ENCODE assay signal across 20 cellular contexts in the genomic region with DNA sequence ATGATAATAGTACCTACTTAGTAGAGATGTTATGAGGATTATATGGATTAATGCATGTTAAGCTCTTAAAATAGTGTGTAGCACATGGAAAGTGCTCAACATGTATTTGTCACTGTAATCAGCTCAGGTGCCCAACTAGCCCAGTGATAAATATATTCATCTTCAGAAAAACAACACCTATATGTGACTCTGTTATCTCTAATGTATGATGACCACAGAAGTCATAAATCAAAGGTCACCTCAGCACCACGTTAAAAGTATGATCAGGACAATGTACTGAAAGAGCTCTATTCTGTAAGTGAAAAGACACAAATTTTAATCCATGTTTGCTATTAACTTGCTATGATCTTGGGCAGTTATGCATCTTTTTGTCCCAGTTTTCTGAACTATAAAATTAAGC. TPM values are rescaled to one million over a fixed set of nuclear protein-coding genes. Genes with fewer than 3 reads are reported as not detected.
DNase-seq lines count a peak whose midpoint lies in the region; ATAC-seq, FAIRE-seq and TF ChIP-seq lines count a peak whose summit lies in the region.
"Had no signal": no experiment of that assay in that cellular context is flagged by ENCODE, and none has a peak within 500 bp of the region (broad histone marks: within the 10 kb centered on the region; RNA-seq: fewer than 3 reads in every experiment).

No MANE protein-coding gene starts in this region.

- H3K4me3 Mint-ChIP-seq in MCF 10A (ENCODE audit: unreplicated experiment): no peak overlapping the region
- H3K4me3 Mint-ChIP-seq: CD8-positive, alpha-beta memory T cell; HFFc6 had no signal

- TF ChIP-seq POLR2A in breast epithelium (IDR thresholded peaks at IDR 0.05): no peak

- POLR2A ChIA-PET in MCF 10A (lab: Yijun Ruan, JAX): no interaction called here

- H3K36me3 Mint-ChIP-seq in MCF 10A (ENCODE audit: insufficient read depth, unreplicated experiment): no peaks in the 10 kb centered on the region
- H3K36me3 Mint-ChIP-seq: CD8-positive, alpha-beta memory T cell had no signal

- no peak for FAIRE-seq in small intestine (lab: Jason Lieb, UNC)
- FAIRE-seq: GM12878, HTR-8/SVneo had no signal

- ATAC-seq in GM21367 (IDR thresholded peaks at IDR 0.05; ENCODE audit: unreplicated experiment) (no peak), HG02763 (IDR thresholded peaks at IDR 0.05; ENCODE audit: unreplicated experiment) (no peak)
- ATAC-seq: GM12878 had no signal

- DNase-seq in MCF 10A (ENCODE audit: unreplicated experiment) (no peak), breast epithelium (ENCODE audit: low spot score in 2 of 2) (no peak), colonic mucosa (no peak), small intestine (peak; percentile 54), dermis blood vessel endothelial cell (no peak)
- DNase-seq: 8988T; AML-193; CD8-positive, alpha-beta memory T cell; DMS 273 treated with DMSO at 0.1 percent for 48 hours; GM23248; HFFc6; IMR-90; KBM-7 had no signal

- H3K4me1 ChIP-seq in breast epithelium (no peaks in the 10 kb centered on the region), HUES48 (ENCODE audit: control insufficient read depth, insufficient read depth, low read length) (peaks cover 47% of the 10 kb centered on the region), colonic mucosa (peaks cover 4% of the 10 kb centered on the region), small intestine (ENCODE audit: control insufficient read depth in 2 of 2, insufficient read depth in 1 of 2, low read depth in 1 of 2, low read length in 1 of 2) (peaks cover 0 to 3% of the 10 kb centered on the region in 2 donors)
- H3K4me1 ChIP-seq: BLaER1, HAP-1 had no signal

- H3K27ac Mint-ChIP-seq in MCF 10A (ENCODE audit: low read depth, unreplicated experiment): peak overlapping the region; percentile 35
- H3K27ac Mint-ChIP-seq: CD8-positive, alpha-beta memory T cell; HFFc6 had no signal

- no peaks in the 10 kb centered on the region for H3K27me3 ChIP-seq in breast epithelium
- no peaks in the 10 kb centered on the region for H3K27me3 ChIP-seq in HUES48 (ENCODE audit: control insufficient read depth, insufficient read depth, low read length)
- H3K27me3 ChIP-seq in colonic mucosa: no peaks in the 10 kb centered on the region
- H3K27me3 ChIP-seq in small intestine (ENCODE audit: control insufficient read depth in 2 of 2, insufficient read depth in 2 of 2, low read length in 2 of 2): no peaks in the 10 kb centered on the region
- H3K27me3 ChIP-seq: BLaER1 had no signal

- H3K27me3 Mint-ChIP-seq in MCF 10A (ENCODE audit: insufficient read depth, unreplicated experiment): no peaks in the 10 kb centered on the region

- H3K36me3 ChIP-seq in breast epithelium (no peaks in the 10 kb centered on the region), HUES48 (ENCODE audit: control insufficient read depth, insufficient read depth, low read length) (no peaks in the 10 kb centered on the region), colonic mucosa (no peaks in the 10 kb centered on the region), small intestine (ENCODE audit: control insufficient read depth in 2 of 2, insufficient read depth in 2 of 2, low read length in 2 of 2) (no peaks in the 10 kb centered on the region)
- H3K36me3 ChIP-seq: BLaER1, HAP-1 had no signal

- H3K9ac ChIP-seq in HUES48 (ENCODE audit: low read depth, low read length): no peak overlapping the region
- H3K9ac ChIP-seq in colonic mucosa (ENCODE audit: low read depth in 2 of 2, low read length in 2 of 2): no peak overlapping the region
- H3K9ac ChIP-seq: BLaER1, GM23248 had no signal

- CTCF ChIA-PET in MCF 10A (lab: Yijun Ruan, JAX): interaction anchor here (1.1 kb wide), 1 partner anchor 37 kb away, joined by 3 read pairs; no protein-coding TSS in a partner anchor

- 3 to 37% (median 23%) methylated on average over 1 of the region's 1 CpG for whole genome bisulfite sequencing in small intestine, 3 donors

- TF ChIP-seq CTCF in MCF 10A (IDR thresholded peaks at IDR 0.05; ENCODE audit: unreplicated experiment): no peak
- TF ChIP-seq CTCF in breast epithelium (IDR thresholded peaks at IDR 0.05): no peak
- TF ChIP-seq CTCF in colonic mucosa (IDR thresholded peaks at IDR 0.05): no peak

- H3K9me3 ChIP-seq in breast epithelium (no peaks in the 10 kb centered on the region), HUES48 (ENCODE audit: control insufficient read depth, insufficient read depth, low read length) (no peaks in the 10 kb centered on the region), colonic mucosa (no peaks in the 10 kb centered on the region), small intestine (ENCODE audit: control insufficient read depth, low read depth) (no peaks in the 10 kb centered on the region)
- H3K9me3 ChIP-seq: BLaER1, HAP-1 had no signal

- H3K9me3 Mint-ChIP-seq in MCF 10A (ENCODE audit: unreplicated experiment): no peaks in the 10 kb centered on the region
- H3K9me3 Mint-ChIP-seq: HFFc6 had no signal

- peaks cover 11% of the 10 kb centered on the region for H3K4me1 Mint-ChIP-seq in MCF 10A (ENCODE audit: insufficient read depth, unreplicated experiment)

- H3K27ac ChIP-seq in breast epithelium (no peak overlapping the region), HUES48 (ENCODE audit: low read depth, low read length) (peak overlapping the region; percentile 50), colonic mucosa (peak overlapping the region; percentile 31), small intestine (ENCODE audit: low read depth in 1 of 2, low read length in 1 of 2) (no peak overlapping the region)
- H3K27ac ChIP-seq: BLaER1, GM23248 had no signal

- no peak overlapping the region for H3K4me3 ChIP-seq in breast epithelium
- no peak overlapping the region; the same call in 1 of the 2 replicates for H3K4me3 ChIP-seq in HUES48 (ENCODE audit: low read depth, low read length)
- H3K4me3 ChIP-seq in colonic mucosa: no peak overlapping the region
- H3K4me3 ChIP-seq in small intestine (ENCODE audit: low read depth in 1 of 2, low read length in 2 of 2): no peak overlapping the region
- H3K4me3 ChIP-seq: BLaER1, GM12878, GM23248, HAP-1 had no signal

- no TSS peak for BruUV-seq in MCF 10A (replicated peaks; lab: Mats Ljungman, UMichigan)

- intact Hi-C loops in MCF 10A (cut with micrococcal nuclease): no loop called here
- intact Hi-C loops in breast epithelium (cut with DNase I; ENCODE audit: low total_unique reads): no loop called here
- intact Hi-C loops in colonic mucosa (cut with DNase I): no loop called here

RNA-seq across cellular contexts. Expression of gene TENT5A, which starts 36.8 kb away (rescaled TPM):
- 2.5 and 3.9 TPM in 2 replicates for total RNA-seq in MCF 10A (2022)
- 10 to 100 TPM; 24.3 to 42.4 (median 25.9) TPM for total RNA-seq in breast epithelium
- 10 to 100 TPM; 20.1 to 32.8 TPM for total RNA-seq in colonic mucosa
- polyA plus RNA-seq in small intestine: 10 to 100 TPM in 2 of 3 donors, 1 to 10 TPM in 1; 6.0 to 20.6 (median 17.6) TPM
- 1.5 TPM in 2 replicates for total RNA-seq in dermis blood vessel endothelial cell

Comparison
In these comparisons a context has a peak if more than half of its experiments do, and no peak if none do; other contexts are left out.
1. H3K27ac ChIP-seq: peak in HUES48 (single experiment) and colonic mucosa (single experiment); none in breast epithelium (0 of 2) and small intestine (0 of 2).